In the genomic region with DNA sequence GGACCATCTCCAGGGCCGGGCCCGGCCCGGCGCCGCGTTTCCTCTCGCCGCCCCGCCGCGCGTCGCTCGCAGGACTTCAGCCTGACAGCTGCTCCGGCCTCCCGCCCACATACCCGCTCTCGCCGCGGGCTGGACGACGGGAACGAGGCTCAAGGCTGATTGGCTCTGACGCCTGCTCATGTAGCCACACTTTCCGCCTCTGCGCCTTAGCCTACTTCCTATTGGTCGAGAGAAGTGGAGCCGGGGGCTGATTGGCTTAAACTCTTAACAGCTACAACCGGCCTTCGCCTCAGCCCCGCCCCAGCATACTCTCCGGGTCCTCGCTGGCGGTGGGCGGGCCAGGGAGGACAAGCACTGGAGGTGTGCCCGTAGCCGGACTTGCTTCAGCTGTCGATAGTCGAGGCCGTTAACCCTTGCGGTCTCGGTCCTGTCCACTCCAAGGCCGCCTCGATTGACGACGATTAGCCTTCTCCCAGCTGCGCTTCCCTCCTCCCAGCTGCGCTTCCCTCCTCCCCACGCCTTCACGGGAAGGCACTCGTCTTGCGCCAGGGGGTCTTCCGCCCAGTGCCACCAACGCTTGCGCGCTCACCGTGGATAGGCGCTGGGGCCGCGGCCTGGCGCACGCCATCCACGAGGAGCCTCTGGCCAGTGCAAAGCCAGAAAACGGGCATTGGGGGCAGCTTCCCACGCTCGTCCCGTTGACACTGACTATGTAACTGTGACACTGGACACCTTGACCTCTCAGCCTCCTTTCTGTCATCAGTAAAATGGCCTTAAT, we compare ENCODE assay signal across 1 cellular context.
TF ChIP-seq lines count a peak whose summit lies in the region.

A gene (minus strand): TSS at position 86 of the 778 bp plus-strand sequence. CDS start 79 bp downstream, at position 7.

TF ChIP-seq in K562, 482 proteins besides CTCF, POLR2A, EP300 and RAD21 (continued from another document and continues in another):
- TF ChIP-seq FOXK2 (conservative IDR thresholded peaks at IDR 0.05 in 1 of 2, IDR thresholded peaks at IDR 0.05 in 1 of 2; ENCODE audit: low read depth in 2 of 2): peak; percentile 83 to 90
- no peak for TF ChIP-seq HNRNPK (IDR thresholded peaks at IDR 0.05; ENCODE audit: low read depth, low read length, poor library complexity, severe bottlenecking)
- TF ChIP-seq ZNF780A (CRISPR knock-in tag; IDR thresholded peaks at IDR 0.05): no peak
- peak; percentile 84 to 88 for TF ChIP-seq NRF1 (conservative IDR thresholded peaks at IDR 0.05 in 1 of 2, IDR thresholded peaks at IDR 0.05 in 1 of 2)
- 0 out of 4 replicates have a peak, but pooled peaks of 1 of the 2 experiments have one; percentile 7 for TF ChIP-seq KDM4B (IDR thresholded peaks at IDR 0.05; ENCODE audit: borderline replicate concordance in 2 of 2, low read depth in 1 of 2)
- TF ChIP-seq HDAC2 (IDR thresholded peaks at IDR 0.05): peak; percentile 28; the same call in 1 of the 2 replicates
- no peak for TF ChIP-seq CC2D1A (IDR thresholded peaks at IDR 0.05)
- no peak for TF ChIP-seq YBX1 (IDR thresholded peaks at IDR 0.05)
- TF ChIP-seq TCFL5 (CRISPR knock-in tag; conservative IDR thresholded peaks at IDR 0.05): no peak
- no peak for TF ChIP-seq ZNF197 (CRISPR knock-in tag; IDR thresholded peaks at IDR 0.05; ENCODE audit: low read depth)
- peak; percentile 56 for TF ChIP-seq NFIC (IDR thresholded peaks at IDR 0.05)
- no peak for TF ChIP-seq IFI16 (CRISPR knock-in tag; IDR thresholded peaks at IDR 0.05)
- TF ChIP-seq ZNF764 (CRISPR knock-in tag; IDR thresholded peaks at IDR 0.05; ENCODE audit: low read depth): no peak
- no peak for TF ChIP-seq ARHGAP35 (IDR thresholded peaks at IDR 0.05; ENCODE audit: partially characterized antibody)
- TF ChIP-seq, protein P1, sequence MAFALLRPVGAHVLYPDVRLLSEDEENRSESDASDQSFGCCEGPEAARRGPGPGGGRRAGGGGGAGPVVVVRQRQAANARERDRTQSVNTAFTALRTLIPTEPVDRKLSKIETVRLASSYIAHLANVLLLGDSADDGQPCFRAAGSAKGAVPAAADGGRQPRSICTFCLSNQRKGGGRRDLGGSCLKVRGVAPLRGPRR (CRISPR knock-in tag; IDR thresholded peaks at IDR 0.05): no peak
- TF ChIP-seq, protein P2, sequence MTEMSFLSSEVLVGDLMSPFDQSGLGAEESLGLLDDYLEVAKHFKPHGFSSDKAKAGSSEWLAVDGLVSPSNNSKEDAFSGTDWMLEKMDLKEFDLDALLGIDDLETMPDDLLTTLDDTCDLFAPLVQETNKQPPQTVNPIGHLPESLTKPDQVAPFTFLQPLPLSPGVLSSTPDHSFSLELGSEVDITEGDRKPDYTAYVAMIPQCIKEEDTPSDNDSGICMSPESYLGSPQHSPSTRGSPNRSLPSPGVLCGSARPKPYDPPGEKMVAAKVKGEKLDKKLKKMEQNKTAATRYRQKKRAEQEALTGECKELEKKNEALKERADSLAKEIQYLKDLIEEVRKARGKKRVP (CRISPR knock-in tag; IDR thresholded peaks at IDR 0.05): no peak
- TF ChIP-seq BRD9 (IDR thresholded peaks at IDR 0.05; ENCODE audit: low read depth, partially characterized antibody): no peak
- TF ChIP-seq HMG20B (CRISPR knock-in tag; IDR thresholded peaks at IDR 0.05): no peak
- no peak for TF ChIP-seq SMAD2 (IDR thresholded peaks at IDR 0.05; ENCODE audit: low read depth, low read length)
- peak; percentile 81 for TF ChIP-seq SP1 (CRISPR knock-in tag; IDR thresholded peaks at IDR 0.05)
- TF ChIP-seq ZNF146 (CRISPR knock-in tag; IDR thresholded peaks at IDR 0.05; ENCODE audit: unreplicated experiment): no peak
- TF ChIP-seq, protein P3, sequence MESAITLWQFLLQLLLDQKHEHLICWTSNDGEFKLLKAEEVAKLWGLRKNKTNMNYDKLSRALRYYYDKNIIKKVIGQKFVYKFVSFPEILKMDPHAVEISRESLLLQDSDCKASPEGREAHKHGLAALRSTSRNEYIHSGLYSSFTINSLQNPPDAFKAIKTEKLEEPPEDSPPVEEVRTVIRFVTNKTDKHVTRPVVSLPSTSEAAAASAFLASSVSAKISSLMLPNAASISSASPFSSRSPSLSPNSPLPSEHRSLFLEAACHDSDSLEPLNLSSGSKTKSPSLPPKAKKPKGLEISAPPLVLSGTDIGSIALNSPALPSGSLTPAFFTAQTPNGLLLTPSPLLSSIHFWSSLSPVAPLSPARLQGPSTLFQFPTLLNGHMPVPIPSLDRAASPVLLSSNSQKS (CRISPR knock-in tag; IDR thresholded peaks at IDR 0.05): no peak
- TF ChIP-seq PHF20 (IDR thresholded peaks at IDR 0.05; ENCODE audit: partially characterized antibody): peak; percentile 26
- TF ChIP-seq, protein P4, sequence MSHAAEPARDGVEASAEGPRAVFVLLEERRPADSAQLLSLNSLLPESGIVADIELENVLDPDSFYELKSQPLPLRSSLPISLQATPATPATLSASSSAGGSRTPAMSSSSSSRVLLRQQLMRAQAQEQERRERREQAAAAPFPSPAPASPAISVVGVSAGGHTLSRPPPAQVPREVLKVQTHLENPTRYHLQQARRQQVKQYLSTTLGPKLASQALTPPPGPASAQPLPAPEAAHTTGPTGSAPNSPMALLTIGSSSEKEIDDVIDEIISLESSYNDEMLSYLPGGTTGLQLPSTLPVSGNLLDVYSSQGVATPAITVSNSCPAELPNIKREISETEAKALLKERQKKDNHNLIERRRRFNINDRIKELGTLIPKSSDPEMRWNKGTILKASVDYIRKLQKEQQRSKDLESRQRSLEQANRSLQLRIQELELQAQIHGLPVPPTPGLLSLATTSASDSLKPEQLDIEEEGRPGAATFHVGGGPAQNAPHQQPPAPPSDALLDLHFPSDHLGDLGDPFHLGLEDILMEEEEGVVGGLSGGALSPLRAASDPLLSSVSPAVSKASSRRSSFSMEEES (CRISPR knock-in tag; IDR thresholded peaks at IDR 0.05): no peak
- TF ChIP-seq, protein P5, sequence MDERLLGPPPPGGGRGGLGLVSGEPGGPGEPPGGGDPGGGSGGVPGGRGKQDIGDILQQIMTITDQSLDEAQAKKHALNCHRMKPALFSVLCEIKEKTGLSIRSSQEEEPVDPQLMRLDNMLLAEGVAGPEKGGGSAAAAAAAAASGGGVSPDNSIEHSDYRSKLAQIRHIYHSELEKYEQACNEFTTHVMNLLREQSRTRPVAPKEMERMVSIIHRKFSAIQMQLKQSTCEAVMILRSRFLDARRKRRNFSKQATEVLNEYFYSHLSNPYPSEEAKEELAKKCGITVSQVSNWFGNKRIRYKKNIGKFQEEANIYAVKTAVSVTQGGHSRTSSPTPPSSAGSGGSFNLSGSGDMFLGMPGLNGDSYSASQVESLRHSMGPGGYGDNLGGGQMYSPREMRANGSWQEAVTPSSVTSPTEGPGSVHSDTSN (CRISPR knock-in tag; IDR thresholded peaks at IDR 0.05; ENCODE audit: low read depth): peak; percentile 80
- TF ChIP-seq, protein P5 (tag; conservative IDR thresholded peaks at IDR 0.05; ENCODE audit: low read depth): peak; percentile 97
- TF ChIP-seq HEY1 (CRISPR knock-in tag; IDR thresholded peaks at IDR 0.05; ENCODE audit: borderline replicate concordance): no peak
- TF ChIP-seq SRSF9 (IDR thresholded peaks at IDR 0.05; ENCODE audit: borderline replicate concordance, low read depth, low read length): no peak
- no peak for TF ChIP-seq NFE2L1 (tag; IDR thresholded peaks at IDR 0.05; ENCODE audit: borderline replicate concordance, low read depth)
- no peak for TF ChIP-seq GATAD2B (IDR thresholded peaks at IDR 0.05; ENCODE audit: borderline replicate concordance)
- TF ChIP-seq DACH1 (IDR thresholded peaks at IDR 0.05; ENCODE audit: partially characterized antibody): peak; percentile 65
- no peak for TF ChIP-seq ZNF143 (CRISPR knock-in tag; IDR thresholded peaks at IDR 0.05)
- TF ChIP-seq SP2 (IDR thresholded peaks at IDR 0.05; ENCODE audit: extremely low read depth, low read depth, low read length, poor library complexity, severe bottlenecking): peak; percentile 89
- TF ChIP-seq ZNF583 (CRISPR knock-in tag; IDR thresholded peaks at IDR 0.05): no peak
- TF ChIP-seq, protein P6, sequence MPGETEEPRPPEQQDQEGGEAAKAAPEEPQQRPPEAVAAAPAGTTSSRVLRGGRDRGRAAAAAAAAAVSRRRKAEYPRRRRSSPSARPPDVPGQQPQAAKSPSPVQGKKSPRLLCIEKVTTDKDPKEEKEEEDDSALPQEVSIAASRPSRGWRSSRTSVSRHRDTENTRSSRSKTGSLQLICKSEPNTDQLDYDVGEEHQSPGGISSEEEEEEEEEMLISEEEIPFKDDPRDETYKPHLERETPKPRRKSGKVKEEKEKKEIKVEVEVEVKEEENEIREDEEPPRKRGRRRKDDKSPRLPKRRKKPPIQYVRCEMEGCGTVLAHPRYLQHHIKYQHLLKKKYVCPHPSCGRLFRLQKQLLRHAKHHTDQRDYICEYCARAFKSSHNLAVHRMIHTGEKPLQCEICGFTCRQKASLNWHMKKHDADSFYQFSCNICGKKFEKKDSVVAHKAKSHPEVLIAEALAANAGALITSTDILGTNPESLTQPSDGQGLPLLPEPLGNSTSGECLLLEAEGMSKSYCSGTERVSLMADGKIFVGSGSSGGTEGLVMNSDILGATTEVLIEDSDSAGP (CRISPR knock-in tag; IDR thresholded peaks at IDR 0.05): no peak
- peak; percentile 36 for TF ChIP-seq SAP30 (IDR thresholded peaks at IDR 0.05; ENCODE audit: borderline replicate concordance, insufficient read depth, low read depth, low read length, poor library complexity, severe bottlenecking)
- TF ChIP-seq ZNF24 (IDR thresholded peaks at IDR 0.05): no peak
- no peak for TF ChIP-seq ZNF77 (CRISPR knock-in tag; IDR thresholded peaks at IDR 0.05)
- TF ChIP-seq SMARCA4 (IDR thresholded peaks at IDR 0.05): peak; percentile 12; the same call in 1 of the 2 replicates
- TF ChIP-seq CXXC5 (CRISPR knock-in tag; IDR thresholded peaks at IDR 0.05): peak; percentile 80
- no peak for TF ChIP-seq KLF6 (CRISPR knock-in tag; IDR thresholded peaks at IDR 0.05; ENCODE audit: borderline replicate concordance)
- TF ChIP-seq FIP1L1 (IDR thresholded peaks at IDR 0.05; ENCODE audit: low read depth, low read length, poor library complexity, severe bottlenecking): peak; percentile 30
- TF ChIP-seq, protein P7, sequence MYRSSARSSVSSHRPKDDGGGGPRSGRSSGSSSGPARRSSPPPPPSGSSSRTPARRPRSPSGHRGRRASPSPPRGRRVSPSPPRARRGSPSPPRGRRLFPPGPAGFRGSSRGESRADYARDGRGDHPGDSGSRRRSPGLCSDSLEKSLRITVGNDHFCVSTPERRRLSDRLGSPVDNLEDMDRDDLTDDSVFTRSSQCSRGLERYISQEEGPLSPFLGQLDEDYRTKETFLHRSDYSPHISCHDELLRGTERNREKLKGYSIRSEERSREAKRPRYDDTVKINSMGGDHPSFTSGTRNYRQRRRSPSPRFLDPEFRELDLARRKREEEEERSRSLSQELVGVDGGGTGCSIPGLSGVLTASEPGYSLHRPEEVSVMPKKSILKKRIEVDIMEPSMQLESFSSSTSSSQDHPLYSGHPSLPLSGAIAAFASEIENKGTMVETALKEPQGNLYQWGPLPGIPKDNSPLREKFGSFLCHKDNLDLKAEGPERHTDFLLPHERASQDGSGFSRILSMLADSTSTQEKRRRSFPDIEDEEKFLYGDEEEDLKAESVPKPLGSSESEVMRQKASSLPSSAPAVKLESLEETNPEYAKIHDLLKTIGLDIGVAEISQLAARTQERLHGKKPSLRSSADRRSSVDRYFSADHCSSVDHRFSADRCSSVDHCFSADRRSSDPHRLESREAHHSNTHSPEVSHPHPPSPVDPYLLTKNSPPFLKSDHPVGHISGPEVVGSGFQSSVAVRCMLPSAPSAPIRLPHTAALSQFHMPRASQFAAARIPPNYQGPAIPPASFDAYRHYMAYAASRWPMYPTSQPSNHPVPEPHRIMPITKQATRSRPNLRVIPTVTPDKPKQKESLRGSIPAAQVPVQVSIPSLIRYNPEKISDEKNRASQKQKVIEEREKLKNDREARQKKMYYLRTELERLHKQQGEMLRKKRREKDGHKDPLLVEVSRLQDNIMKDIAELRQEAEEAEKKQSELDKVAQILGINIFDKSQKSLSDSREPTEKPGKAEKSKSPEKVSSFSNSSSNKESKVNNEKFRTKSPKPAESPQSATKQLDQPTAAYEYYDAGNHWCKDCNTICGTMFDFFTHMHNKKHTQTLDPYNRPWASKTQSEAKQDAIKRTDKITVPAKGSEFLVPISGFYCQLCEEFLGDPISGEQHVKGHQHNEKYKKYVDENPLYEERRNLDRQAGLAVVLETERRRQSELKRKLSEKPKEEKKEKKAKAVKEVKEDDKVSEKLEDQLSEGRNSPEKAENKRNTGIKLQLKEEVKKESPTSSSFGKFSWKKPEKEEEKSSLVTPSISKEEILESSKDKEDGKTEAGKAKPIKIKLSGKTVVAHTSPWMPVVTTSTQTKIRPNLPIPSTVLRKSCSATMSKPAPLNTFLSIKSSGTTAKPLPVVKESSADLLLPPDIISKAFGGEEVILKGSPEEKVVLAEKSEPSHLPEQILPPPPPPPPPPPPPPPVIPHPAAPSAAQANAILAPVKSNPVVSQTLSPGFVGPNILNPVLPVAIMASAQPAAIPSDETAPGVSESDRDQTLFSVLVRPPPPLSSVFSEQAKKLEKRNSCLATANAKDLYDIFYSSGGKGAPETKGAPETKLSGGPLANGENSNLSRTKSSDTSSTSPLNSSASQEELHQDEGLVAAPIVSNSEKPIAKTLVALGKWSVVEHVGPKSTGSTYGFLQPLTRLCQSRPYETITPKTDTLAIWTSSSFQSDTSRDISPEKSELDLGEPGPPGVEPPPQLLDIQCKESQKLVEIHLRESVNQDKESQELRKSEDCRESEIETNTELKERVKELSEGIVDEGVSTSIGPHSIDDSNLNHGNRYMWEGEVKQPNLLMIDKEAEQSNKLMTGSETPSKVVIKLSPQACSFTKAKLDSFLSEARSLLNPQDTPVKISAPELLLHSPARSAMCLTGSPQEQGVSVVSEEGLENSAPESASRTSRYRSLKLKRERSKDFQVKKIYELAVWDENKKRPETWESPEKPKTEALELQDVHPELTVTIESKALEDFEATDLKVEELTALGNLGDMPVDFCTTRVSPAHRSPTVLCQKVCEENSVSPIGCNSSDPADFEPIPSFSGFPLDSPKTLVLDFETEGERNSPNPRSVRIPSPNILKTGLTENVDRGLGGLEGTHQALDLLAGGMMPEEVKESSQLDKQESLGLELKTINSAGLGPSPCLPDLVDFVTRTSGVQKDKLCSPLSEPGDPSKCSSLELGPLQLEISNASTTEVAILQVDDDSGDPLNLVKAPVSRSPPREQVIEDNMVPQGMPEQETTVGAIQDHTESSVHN (IDR thresholded peaks at IDR 0.05; ENCODE audit: borderline replicate concordance in 1 of 2, low read depth in 1 of 2): no peak
- TF ChIP-seq SMARCA5 (IDR thresholded peaks at IDR 0.05): 0 out of 2 replicates have a peak, but pooled peaks have one; percentile 26
- TF ChIP-seq, protein P8, sequence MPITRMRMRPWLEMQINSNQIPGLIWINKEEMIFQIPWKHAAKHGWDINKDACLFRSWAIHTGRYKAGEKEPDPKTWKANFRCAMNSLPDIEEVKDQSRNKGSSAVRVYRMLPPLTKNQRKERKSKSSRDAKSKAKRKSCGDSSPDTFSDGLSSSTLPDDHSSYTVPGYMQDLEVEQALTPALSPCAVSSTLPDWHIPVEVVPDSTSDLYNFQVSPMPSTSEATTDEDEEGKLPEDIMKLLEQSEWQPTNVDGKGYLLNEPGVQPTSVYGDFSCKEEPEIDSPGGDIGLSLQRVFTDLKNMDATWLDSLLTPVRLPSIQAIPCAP (CRISPR knock-in tag; IDR thresholded peaks at IDR 0.05; ENCODE audit: borderline replicate concordance): no peak
- no peak for TF ChIP-seq C11orf30 (IDR thresholded peaks at IDR 0.05; ENCODE audit: low read depth)
